ENCODE assay signal across 24 cellular contexts in genomic region chr6:87941556-87942358, GRCh38.
DNase-seq lines count a peak whose midpoint lies in the region; ATAC-seq, FAIRE-seq and TF ChIP-seq lines count a peak whose summit lies in the region.
"Had no signal": no experiment of that assay in that cellular context is flagged by ENCODE, and none has a peak within 500 bp of the region (broad histone marks: within the 10 kb centered on the region; RNA-seq: fewer than 3 reads in every experiment).

No MANE protein-coding gene starts in this region.

- POLR2A ChIA-PET in HepG2 (lab: Yijun Ruan, JAX) = no interaction called here

- no peak for TF ChIP-seq EP300 in HepG2 (IDR thresholded peaks at IDR 0.05; ENCODE audit: low read depth in 2 of 2, low read length in 2 of 2)
- no peak for TF ChIP-seq EP300 in HepG2 (CRISPR knock-in tag; IDR thresholded peaks at IDR 0.05; ENCODE audit: borderline replicate concordance)

- intact Hi-C loops in HepG2 (cut with micrococcal nuclease; ENCODE audit: unreplicated experiment) = no loop called here
- intact Hi-C loops in right lobe of liver (cut with DNase I) = no loop called here

- no peak overlapping the region for H2AFZ ChIP-seq in HepG2 (ENCODE audit: low read length)
- H2AFZ ChIP-seq: PC-9 had no signal

- H3K4me3 ChIP-seq in HepG2 (replicated peaks in 1 of 3; ENCODE audit: insufficient read depth in 1 of 3, low read depth in 2 of 3, low read length in 3 of 3) = no peak overlapping the region
- H3K4me3 ChIP-seq in right lobe of liver = no peak overlapping the region
- H3K4me3 ChIP-seq: HAP-1, PC-9 had no signal

- TF ChIP-seq POLR2A in HepG2 (IDR thresholded peaks at IDR 0.05; ENCODE audit: insufficient read depth in 1 of 2, low read depth in 2 of 2, low read length in 2 of 2) (no peak), right lobe of liver (IDR thresholded peaks at IDR 0.05) (no peak)

- H3K4me1 ChIP-seq in HepG2 (ENCODE audit: insufficient read depth, low read length) = peaks cover 11% of the 10 kb centered on the region
- no peaks in the 10 kb centered on the region for H3K4me1 ChIP-seq in right lobe of liver
- H3K4me1 ChIP-seq: HAP-1 had no signal

- H3K27me3 ChIP-seq in HepG2 (ENCODE audit: control insufficient read depth in 1 of 2, insufficient read depth in 2 of 2, low read length in 2 of 2) (no peaks in the 10 kb centered on the region), right lobe of liver (no peaks in the 10 kb centered on the region)

- CTCF ChIA-PET in HepG2 (lab: Yijun Ruan, JAX; ENCODE audit: low intra/inter-chr PET ratio, low total read pairs) = no interaction called here

- H3K9me3 ChIP-seq in HepG2 (ENCODE audit: low read length) = no peaks in the 10 kb centered on the region
- H3K9me3 ChIP-seq in right lobe of liver = no peaks in the 10 kb centered on the region
- H3K9me3 ChIP-seq: HAP-1 had no signal

- H3K9ac ChIP-seq in HepG2 (ENCODE audit: insufficient read depth, low read depth, low read length) = no peak overlapping the region

- no peaks in the 10 kb centered on the region for H3K79me2 ChIP-seq in HepG2 (ENCODE audit: insufficient read depth, low read length)

- no peak for FAIRE-seq in HepG2 (lab: Jason Lieb, UNC)
- FAIRE-seq: GM19239 had no signal

- in situ Hi-C loops in HepG2 (cut with HindIII; ENCODE audit: extremely low pct_ligation_motif_present, low pct_unique_long_range_greater_than_20kb) = loop anchor here (25.0 kb wide), 1 partner anchor 921 kb away; no protein-coding TSS in a partner anchor

- H3K27ac ChIP-seq in HepG2 (ENCODE audit: extremely low read length, insufficient read depth, low read length) (no peak overlapping the region), right lobe of liver (no peak overlapping the region)
- H3K27ac ChIP-seq: C4-2B, PC-9, RWPE1 had no signal

- no peaks in the 10 kb centered on the region for H3K36me3 ChIP-seq in HepG2 (replicated peaks in 1 of 2; ENCODE audit: control insufficient read depth in 1 of 2, insufficient read depth in 2 of 2, low read length in 2 of 2)
- H3K36me3 ChIP-seq in right lobe of liver = no peaks in the 10 kb centered on the region
- H3K36me3 ChIP-seq: HAP-1 had no signal

- ATAC-seq in HepG2 (no peak), right lobe of liver (no peak), GM21529 (IDR thresholded peaks at IDR 0.05; ENCODE audit: unreplicated experiment) (no peak), GM21737 (IDR thresholded peaks at IDR 0.05; ENCODE audit: unreplicated experiment) (no peak), GM21447 (IDR thresholded peaks at IDR 0.05; ENCODE audit: unreplicated experiment) (no peak)

- H3K4me2 ChIP-seq in HepG2 (ENCODE audit: low read depth, low read length) = no peak overlapping the region
- H3K4me2 ChIP-seq: PC-9 had no signal

- 78% methylated on average over 2 of the region's 2 CpGs for WGBS in HepG2 (ENCODE audit: low lambda C conversion rate)
- 79% methylated on average over 2 of the region's 2 CpGs for WGBS in right lobe of liver (ENCODE audit: insufficient coverage, low coverage, low lambda C conversion rate, missing lambda C conversion rate)

- no peak for TF ChIP-seq CTCF in HepG2 (CRISPR knock-in tag; IDR thresholded peaks at IDR 0.05)
- no peak for TF ChIP-seq CTCF in right lobe of liver (IDR thresholded peaks at IDR 0.05)

- DNase-seq in HepG2 (ENCODE audit: low spot score) (no peak), right lobe of liver (no peak), SW480 (ENCODE audit: low spot score) (peak; percentile 8), foreskin melanocyte (peak; percentile 10), HK-2 (ENCODE audit: unreplicated experiment) (no peak)
- DNase-seq: 8988T; AML-193; CD8-positive, alpha-beta memory T cell; GF-D8; KBM-7; NCI-H1105; NCI-H146; NCI-H2029; NCI-H2227 treated with DMSO at 0.1 percent for 48 hours; NCI-H510A; PC-9; SHP77 treated with DMSO at 0.1 percent for 48 hours had no signal

- no peaks in the 10 kb centered on the region for H4K20me1 ChIP-seq in HepG2 (ENCODE audit: insufficient read depth, low read length)

- no peak for TF ChIP-seq RAD21 in HepG2 (CRISPR knock-in tag; IDR thresholded peaks at IDR 0.05)

- no TSS peak for BruUV-seq in HepG2 (replicated peaks; lab: Mats Ljungman, UMichigan)

TF ChIP-seq in HepG2, 621 proteins besides CTCF, POLR2A, EP300 and RAD21:
- TF ChIP-seq NFE2L2 (IDR thresholded peaks at IDR 0.05; ENCODE audit: low read length) (peak; percentile 68; the same call in 1 of the 2 replicates), DMTF1 (CRISPR knock-in tag; IDR thresholded peaks at IDR 0.05) (no peak), RBM22 (optimal IDR thresholded peaks at IDR 0.05; ENCODE audit: low read length) (no peak), MAFK (conservative IDR thresholded peaks at IDR 0.05 in 1 of 2, IDR thresholded peaks at IDR 0.05 in 1 of 2; ENCODE audit: low read length in 2 of 2) (0 out of 4 replicates have a peak, but pooled peaks of 1 of the 2 experiments have one; percentile 9)
- TF ChIP-seq, protein P1, sequence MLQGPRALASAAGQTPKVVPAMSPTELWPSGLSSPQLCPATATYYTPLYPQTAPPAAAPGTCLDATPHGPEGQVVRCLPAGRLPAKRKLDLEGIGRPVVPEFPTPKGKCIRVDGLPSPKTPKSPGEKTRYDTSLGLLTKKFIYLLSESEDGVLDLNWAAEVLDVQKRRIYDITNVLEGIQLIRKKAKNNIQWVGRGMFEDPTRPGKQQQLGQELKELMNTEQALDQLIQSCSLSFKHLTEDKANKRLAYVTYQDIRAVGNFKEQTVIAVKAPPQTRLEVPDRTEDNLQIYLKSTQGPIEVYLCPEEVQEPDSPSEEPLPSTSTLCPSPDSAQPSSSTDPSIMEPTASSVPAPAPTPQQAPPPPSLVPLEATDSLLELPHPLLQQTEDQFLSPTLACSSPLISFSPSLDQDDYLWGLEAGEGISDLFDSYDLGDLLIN (CRISPR knock-in tag; IDR thresholded peaks at IDR 0.05; ENCODE audit: borderline replicate concordance) = no peak

Comparison
In these comparisons a context has a peak if more than half of its experiments do, and no peak if none do; other contexts are left out.
1. DNase-seq: peak in SW480 (single experiment) and foreskin melanocyte (single experiment); none in HepG2 (single experiment), right lobe of liver (0 of 3) and HK-2 (single experiment).